ENCODE assay signal across 9 cellular contexts in the genomic region with DNA sequence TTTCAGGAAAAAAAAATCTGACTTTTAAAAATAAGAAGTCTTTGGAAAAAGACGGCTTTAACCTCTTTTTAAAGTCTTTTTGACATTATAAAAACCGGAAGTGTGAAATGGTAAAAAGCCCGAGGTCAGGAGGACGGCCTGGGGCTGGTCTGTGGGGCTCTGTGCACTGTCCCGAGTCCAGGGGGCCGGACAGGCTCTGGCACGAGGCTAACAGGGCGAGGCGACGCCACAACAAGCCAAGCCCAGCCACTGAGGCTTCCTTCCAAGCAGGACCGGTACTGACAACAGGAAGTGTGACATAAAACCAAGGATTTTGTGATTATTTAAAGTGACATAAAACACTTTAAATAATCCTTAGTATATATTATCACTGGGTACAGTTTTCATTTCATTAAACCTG. TPM values are rescaled to one million over a fixed set of nuclear protein-coding genes. Genes with fewer than 3 reads are reported as not detected.
DNase-seq lines count a peak whose midpoint lies in the region; ATAC-seq and TF ChIP-seq lines count a peak whose summit lies in the region.
"Had no signal": no experiment of that assay in that cellular context is flagged by ENCODE, and none has a peak within 500 bp of the region (broad histone marks: within the 10 kb centered on the region; RNA-seq: fewer than 3 reads in every experiment).

No MANE protein-coding gene starts in this region.

- H3K9me3 Mint-ChIP-seq in CD4-positive, alpha-beta memory T cell, result no peaks in the 10 kb centered on the region
- H3K9me3 Mint-ChIP-seq in activated CD8-positive, alpha-beta T cell treated with anti-CD3 and anti-CD28 coated beads, Interleukin-2, amount 10 ng/mL, durations not matched to agents 7 days and 5 days (ENCODE audit: insufficient read depth), result no peaks in the 10 kb centered on the region

- H3K27ac Mint-ChIP-seq in CD4-positive, alpha-beta memory T cell, result peak overlapping the region; percentile 42 to 94 (median 89)
- H3K27ac Mint-ChIP-seq in activated CD8-positive, alpha-beta T cell treated with anti-CD3 and anti-CD28 coated beads, Interleukin-2, amount 10 ng/mL, durations not matched to agents 7 days and 5 days, result peak overlapping the region; percentile 92

- WGBS in psoas muscle, 3 donors, result 11 to 29% (median 16%) methylated on average over 11 of the region's 11 CpGs

- no peaks in the 10 kb centered on the region for H3K27me3 Mint-ChIP-seq in CD4-positive, alpha-beta memory T cell
- no peaks in the 10 kb centered on the region for H3K27me3 Mint-ChIP-seq in activated CD8-positive, alpha-beta T cell treated with anti-CD3 and anti-CD28 coated beads, Interleukin-2, amount 10 ng/mL, durations not matched to agents 7 days and 5 days (ENCODE audit: low read depth)

- H3K36me3 ChIP-seq in CD4-positive, alpha-beta memory T cell (ENCODE audit: insufficient read depth, low read length), result peaks cover 56% of the 10 kb centered on the region
- H3K36me3 ChIP-seq in psoas muscle (ENCODE audit: insufficient read depth in 1 of 2, low read depth in 1 of 2), result peaks cover 0 to 30% of the 10 kb centered on the region in 2 donors

- peaks cover 43% of the 10 kb centered on the region for H3K4me1 ChIP-seq in CD4-positive, alpha-beta memory T cell (ENCODE audit: insufficient read depth, low read length)
- H3K4me1 ChIP-seq in psoas muscle, result peaks cover 74% of the 10 kb centered on the region

- no peak overlapping the region for H3K4me3 ChIP-seq in CD4-positive, alpha-beta memory T cell (ENCODE audit: low read length in 2 of 2)
- H3K4me3 ChIP-seq in psoas muscle, result no peak overlapping the region

- H3K4me1 Mint-ChIP-seq in CD4-positive, alpha-beta memory T cell, result peaks cover 28 to 81% (median 52%) of the 10 kb centered on the region in 4 donors
- H3K4me1 Mint-ChIP-seq in activated CD8-positive, alpha-beta T cell treated with anti-CD3 and anti-CD28 coated beads, Interleukin-2, amount 10 ng/mL, durations not matched to agents 7 days and 5 days (ENCODE audit: low read depth), result peaks cover 72% of the 10 kb centered on the region

- H3K4me3 Mint-ChIP-seq in CD4-positive, alpha-beta memory T cell, result peak overlapping the region in 5 of 8 donors; percentile 9 to 78 (median 75)
- peak overlapping the region; percentile 60 for H3K4me3 Mint-ChIP-seq in activated CD8-positive, alpha-beta T cell treated with anti-CD3 and anti-CD28 coated beads, Interleukin-2, amount 10 ng/mL, durations not matched to agents 7 days and 5 days

- peaks cover 41 to 69% of the 10 kb centered on the region in 2 donors for H3K36me3 Mint-ChIP-seq in CD4-positive, alpha-beta memory T cell
- peaks cover 62% of the 10 kb centered on the region for H3K36me3 Mint-ChIP-seq in activated CD8-positive, alpha-beta T cell treated with anti-CD3 and anti-CD28 coated beads, Interleukin-2, amount 10 ng/mL, durations not matched to agents 7 days and 5 days (ENCODE audit: low read depth)

- no peaks in the 10 kb centered on the region for H3K27me3 ChIP-seq in CD4-positive, alpha-beta memory T cell (ENCODE audit: insufficient read depth, low read length)
- no peaks in the 10 kb centered on the region for H3K27me3 ChIP-seq in psoas muscle (ENCODE audit: insufficient read depth in 3 of 3, low read length in 2 of 3)

- no peak for TF ChIP-seq CTCF in psoas muscle (IDR thresholded peaks at IDR 0.05)

- POLR2A ChIA-PET in CD4-positive, alpha-beta memory T cell (lab: Charles Lee; ENCODE audit: partially characterized antibody), result interaction anchor here (1.3 kb wide), 1 partner anchor 24 kb away, joined by 3 read pairs; no protein-coding TSS in a partner anchor
- POLR2A ChIA-PET in activated CD8-positive, alpha-beta T cell treated with anti-CD3 and anti-CD28 coated beads, Interleukin-2, amount 10 ng/mL, durations not matched to agents 7 days and 5 days (lab: Charles Lee), result interaction anchor here (1.2 kb wide), 1 partner anchor 68 kb away, joined by 3 read pairs; no protein-coding TSS in a partner anchor

- peak overlapping the region; percentile 27 for H3K27ac ChIP-seq in CD4-positive, alpha-beta memory T cell (ENCODE audit: low read depth, low read length)
- H3K27ac ChIP-seq in psoas muscle, result peak overlapping the region; percentile 70

- H3K9me3 ChIP-seq in CD4-positive, alpha-beta memory T cell (ENCODE audit: control insufficient read depth in 1 of 2, low read length in 2 of 2), result no peaks in the 10 kb centered on the region
- no peaks in the 10 kb centered on the region for H3K9me3 ChIP-seq in psoas muscle

- intact Hi-C loops in CD4-positive, alpha-beta memory T cell (cut with micrococcal nuclease), result loop anchor here (5.0 kb wide), 1 partner anchor 39 kb away; the partner anchor contains the start of gene BRD1
- intact Hi-C loops in psoas muscle (cut with DNase I), result loop anchor here (5.0 kb wide), 2 partner anchors 34 to 39 kb away; partner anchors contain the start of gene BRD1 (in 1 of the 2)

- CTCF ChIA-PET in CD4-positive, alpha-beta memory T cell (lab: Charles Lee; ENCODE audit: partially characterized antibody), result no interaction called here
- CTCF ChIA-PET in activated CD8-positive, alpha-beta T cell treated with anti-CD3 and anti-CD28 coated beads, Interleukin-2, amount 10 ng/mL, durations not matched to agents 7 days and 5 days (lab: Charles Lee), result interaction anchor here (3.0 kb wide), 1 partner anchor 21 kb away, joined by 20 read pairs; no protein-coding TSS in a partner anchor

- peak; percentile 25 for ATAC-seq in activated CD8-positive, alpha-beta T cell treated with anti-CD3 and anti-CD28 coated beads, Interleukin-2, amount 10 ng/mL, durations not matched to agents 7 days and 5 days
- ATAC-seq in psoas muscle, result peak in 1 of 4 donors; percentile 36
- no peak for ATAC-seq in GM18502 (IDR thresholded peaks at IDR 0.05; ENCODE audit: poor library complexity, unreplicated experiment)
- ATAC-seq: Panc1 had no signal

- DNase-seq in CD4-positive, alpha-beta memory T cell, result peak in 1 of 5 donors; percentile 46
- peak; percentile 45 for DNase-seq in activated CD8-positive, alpha-beta T cell treated with anti-CD3 and anti-CD28 coated beads, Interleukin-2, amount 10 ng/mL, durations not matched to agents 7 days and 5 days
- DNase-seq in foreskin melanocyte (peak; percentile 53), psoas muscle (peak; percentile 71 to 87), RKO (ENCODE audit: low spot score) (no peak), NCI-H774 (lab: John Stamatoyannopoulos, UW) (no peak), amygdala (lab: John Stamatoyannopoulos, UW) (no peak)

RNA-seq across cellular contexts. Expression of gene BRD1, which starts 39.2 kb away (rescaled TPM):
- total RNA-seq in CD4-positive, alpha-beta memory T cell, result 10 to 100 TPM; 84.0 to 88.1 TPM
- polyA plus RNA-seq in CD4-positive, alpha-beta memory T cell, result 1 to 10 TPM in 1 of 2 donors, under 1 TPM in 1; 0.94 to 5.1 TPM
- total RNA-seq in activated CD8-positive, alpha-beta T cell treated with anti-CD3 and anti-CD28 coated beads, Interleukin-2, amount 10 ng/mL, durations not matched to agents 7 days and 5 days, result 10 to 100 TPM; 43.0 to 44.3 TPM
- total RNA-seq in psoas muscle, result 10 to 100 TPM; 16.9 to 22.9 (median 20.3) TPM
- 10 to 100 TPM in 2 of 3 donors, 1 to 10 TPM in 1; 7.9 to 12.8 (median 10.1) TPM for polyA plus RNA-seq in psoas muscle

Comparison
In these comparisons a context has a peak if more than half of its experiments do, and no peak if none do; other contexts are left out.
1. DNase-seq: peak in activated CD8-positive, alpha-beta T cell treated with anti-CD3 and anti-CD28 coated beads, Interleukin-2, amount 10 ng/mL, durations not matched to agents 7 days and 5 days (single experiment), foreskin melanocyte (single experiment) and psoas muscle (2 of 2); none in RKO (single experiment), NCI-H774 (single experiment) and amygdala (0 of 56).